Comparison of ENCODE assay signal across 14 cellular contexts in genomic region chr6:11606287-11606686, GRCh38.
DNase-seq lines count a peak whose midpoint lies in the region; FAIRE-seq and TF ChIP-seq lines count a peak whose summit lies in the region.
"Had no signal": no experiment of that assay in that cellular context is flagged by ENCODE, and none has a peak within 500 bp of the region (broad histone marks: within the 10 kb centered on the region; RNA-seq: fewer than 3 reads in every experiment).

No MANE protein-coding gene starts in this region.

- H3K9me3 Mint-ChIP-seq in astrocyte (ENCODE audit: unreplicated experiment), result peaks cover 5% of the 10 kb centered on the region
- H3K9me3 Mint-ChIP-seq: stimulated activated naive B cell treated with anti-CD40 and anti-IgM and Interleukin-4, amounts not matched to agents 10 μg/mL and 1 μg/mL and 100 μg/mL, for 72 hours had no signal

- no peak for FAIRE-seq in astrocyte (lab: Jason Lieb, UNC)

- H3K27me3 ChIP-seq in astrocyte (ENCODE audit: insufficient read depth, low read length) (no peaks in the 10 kb centered on the region), spleen (replicated peaks in 1 of 7) (peaks cover 0 to 10% (median 0%) of the 10 kb centered on the region in 7 donors)
- H3K27me3 ChIP-seq: MG63, neutrophil had no signal

- CTCF ChIA-PET in HEK293T (lab: Yijun Ruan, JAX), result no interaction called here

- no peak overlapping the region for H3K4me2 ChIP-seq in astrocyte (ENCODE audit: low read length)

- TF ChIP-seq POLR2A in spleen (IDR thresholded peaks at IDR 0.05), result no peak

- 41 to 72% (median 51%) methylated on average over 7 of the region's 7 CpGs for WGBS in spleen, 5 donors

- H3K79me2 ChIP-seq in astrocyte (ENCODE audit: insufficient read depth, low read length), result no peaks in the 10 kb centered on the region

- POLR2A ChIA-PET in HEK293T (lab: Yijun Ruan, JAX), result no interaction called here

- in situ Hi-C loops in GM13977 (cut with MboI; ENCODE audit: low pct_unique_long_range_greater_than_20kb, low sequenced_read_pairs, unreplicated experiment), result no loop called here

- H3K27me3 Mint-ChIP-seq in astrocyte (ENCODE audit: low read depth, unreplicated experiment), result no peaks in the 10 kb centered on the region

- peak overlapping the region; percentile 19 for H2AFZ ChIP-seq in astrocyte (ENCODE audit: low read depth, low read length)

- peaks cover 36% of the 10 kb centered on the region for H3K4me1 ChIP-seq in astrocyte (ENCODE audit: insufficient read depth, low read length)
- peaks cover 0 to 42% (median 25%) of the 10 kb centered on the region in 6 donors for H3K4me1 ChIP-seq in spleen

- peaks cover 24% of the 10 kb centered on the region for H3K4me1 Mint-ChIP-seq in astrocyte (ENCODE audit: low read depth, unreplicated experiment)

- intact Hi-C loops in spleen (cut with DNase I; ENCODE audit: low total_unique reads) (no loop called here), posterior vena cava (cut with DNase I) (no loop called here)

- H3K36me3 Mint-ChIP-seq in astrocyte (ENCODE audit: low read depth, unreplicated experiment), result peaks cover 3% of the 10 kb centered on the region
- H3K36me3 Mint-ChIP-seq: stimulated activated naive B cell treated with anti-CD40 and anti-IgM and Interleukin-4, amounts not matched to agents 10 μg/mL and 1 μg/mL and 100 μg/mL, for 72 hours had no signal

- DNase-seq in NCI-H1092 treated with DMSO at 0.1 percent for 48 hours (lab: John Stamatoyannopoulos, UW) (peak; percentile 70), astrocyte (ENCODE audit: low read depth) (no peak), kidney tubule cell (ENCODE audit: low spot score) (peak; percentile 73), spleen (no peak), HEK293T (ENCODE audit: extremely low spot score) (no peak), posterior vena cava (ENCODE audit: low spot score) (no peak), SHP77 treated with DMSO at 0.1 percent for 48 hours (lab: John Stamatoyannopoulos, UW) (no peak), GM13977 (ENCODE audit: low spot score) (no peak)
- DNase-seq: MG63; NCI-H524; stimulated activated naive B cell treated with anti-CD40 and anti-IgM and Interleukin-4, amounts not matched to agents 10 μg/mL and 1 μg/mL and 100 μg/mL, for 72 hours had no signal

- H3K4me3 Mint-ChIP-seq in astrocyte (ENCODE audit: unreplicated experiment), result no peak overlapping the region
- H3K4me3 Mint-ChIP-seq: stimulated activated naive B cell treated with anti-CD40 and anti-IgM and Interleukin-4, amounts not matched to agents 10 μg/mL and 1 μg/mL and 100 μg/mL, for 72 hours had no signal

- no peaks in the 10 kb centered on the region for H3K36me3 ChIP-seq in astrocyte (ENCODE audit: insufficient read depth, low read length)
- no peaks in the 10 kb centered on the region for H3K36me3 ChIP-seq in spleen
- H3K36me3 ChIP-seq: neutrophil had no signal

- H3K4me3 ChIP-seq in astrocyte (ENCODE audit: insufficient read depth, low read depth, low read length), result no peak overlapping the region
- H3K4me3 ChIP-seq in spleen, result no peak overlapping the region
- H3K4me3 ChIP-seq: MG63 had no signal

- H3K27ac Mint-ChIP-seq in astrocyte (ENCODE audit: unreplicated experiment), result no peak overlapping the region
- H3K27ac Mint-ChIP-seq: stimulated activated naive B cell treated with anti-CD40 and anti-IgM and Interleukin-4, amounts not matched to agents 10 μg/mL and 1 μg/mL and 100 μg/mL, for 72 hours had no signal

- H3K9ac ChIP-seq in astrocyte (ENCODE audit: low read length), result no peak overlapping the region

- H3K9me3 ChIP-seq in astrocyte (ENCODE audit: insufficient read depth, low read depth, low read length), result no peaks in the 10 kb centered on the region
- H3K9me3 ChIP-seq in spleen, result no peaks in the 10 kb centered on the region
- H3K9me3 ChIP-seq: neutrophil had no signal

- TF ChIP-seq CTCF in astrocyte (IDR thresholded peaks at IDR 0.05; ENCODE audit: insufficient read depth, low read depth, low read length) (no peak), spleen (IDR thresholded peaks at IDR 0.05 in 8 of 11, conservative IDR thresholded peaks at IDR 0.05 in 3 of 11) (no peak), GM13977 (IDR thresholded peaks at IDR 0.05; ENCODE audit: extremely low read depth, insufficient read depth, missing control alignments) (no peak)

- no peak overlapping the region for H3K27ac ChIP-seq in astrocyte (ENCODE audit: low read depth, low read length)
- peak overlapping the region in 6 of 8 donors; percentile 1 to 56 (median 38) for H3K27ac ChIP-seq in spleen
- H3K27ac ChIP-seq: C4-2B, neutrophil, VCaP had no signal

- no peaks in the 10 kb centered on the region for H4K20me1 ChIP-seq in astrocyte (ENCODE audit: insufficient read depth, low read length)

TF ChIP-seq in HEK293T, 16 proteins besides CTCF, POLR2A, EP300 and RAD21:
- TF ChIP-seq ELF4 (IDR thresholded peaks at IDR 0.05) (no peak), NFRKB (IDR thresholded peaks at IDR 0.05) (no peak), SUZ12 (IDR thresholded peaks at IDR 0.05) (no peak), BHLHE40 (IDR thresholded peaks at IDR 0.05; ENCODE audit: borderline replicate concordance) (no peak), SP1 (IDR thresholded peaks at IDR 0.05) (no peak), LEF1 (IDR thresholded peaks at IDR 0.05; ENCODE audit: borderline replicate concordance) (no peak), L3MBTL2 (conservative IDR thresholded peaks at IDR 0.05) (no peak), ARNT (IDR thresholded peaks at IDR 0.05) (no peak), FOXK2 (IDR thresholded peaks at IDR 0.05) (no peak), FOXM1 (IDR thresholded peaks at IDR 0.05; ENCODE audit: borderline replicate concordance) (no peak), FOXA1 (IDR thresholded peaks at IDR 0.05) (no peak), TARDBP (IDR thresholded peaks at IDR 0.05) (no peak), HDGF (IDR thresholded peaks at IDR 0.05; ENCODE audit: borderline replicate concordance) (no peak), ZNF384 (IDR thresholded peaks at IDR 0.05) (no peak), CTBP1 (IDR thresholded peaks at IDR 0.05; ENCODE audit: borderline replicate concordance) (no peak)
- TF ChIP-seq, protein P1, sequence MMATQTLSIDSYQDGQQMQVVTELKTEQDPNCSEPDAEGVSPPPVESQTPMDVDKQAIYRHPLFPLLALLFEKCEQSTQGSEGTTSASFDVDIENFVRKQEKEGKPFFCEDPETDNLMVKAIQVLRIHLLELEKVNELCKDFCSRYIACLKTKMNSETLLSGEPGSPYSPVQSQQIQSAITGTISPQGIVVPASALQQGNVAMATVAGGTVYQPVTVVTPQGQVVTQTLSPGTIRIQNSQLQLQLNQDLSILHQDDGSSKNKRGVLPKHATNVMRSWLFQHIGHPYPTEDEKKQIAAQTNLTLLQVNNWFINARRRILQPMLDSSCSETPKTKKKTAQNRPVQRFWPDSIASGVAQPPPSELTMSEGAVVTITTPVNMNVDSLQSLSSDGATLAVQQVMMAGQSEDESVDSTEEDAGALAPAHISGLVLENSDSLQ (IDR thresholded peaks at IDR 0.05), result no peak
TF ChIP-seq in HEK293T: peak in this region for 0.

Comparison
In these comparisons a context has a peak if more than half of its experiments do, and no peak if none do; other contexts are left out.
1. DNase-seq: peak in NCI-H1092 treated with DMSO at 0.1 percent for 48 hours (single experiment) and kidney tubule cell (single experiment); none in astrocyte (single experiment), spleen (single experiment), HEK293T (single experiment), posterior vena cava (single experiment), SHP77 treated with DMSO at 0.1 percent for 48 hours (single experiment) and GM13977 (single experiment).